10 cellular contexts compared by ENCODE assay signal in the genomic region with DNA sequence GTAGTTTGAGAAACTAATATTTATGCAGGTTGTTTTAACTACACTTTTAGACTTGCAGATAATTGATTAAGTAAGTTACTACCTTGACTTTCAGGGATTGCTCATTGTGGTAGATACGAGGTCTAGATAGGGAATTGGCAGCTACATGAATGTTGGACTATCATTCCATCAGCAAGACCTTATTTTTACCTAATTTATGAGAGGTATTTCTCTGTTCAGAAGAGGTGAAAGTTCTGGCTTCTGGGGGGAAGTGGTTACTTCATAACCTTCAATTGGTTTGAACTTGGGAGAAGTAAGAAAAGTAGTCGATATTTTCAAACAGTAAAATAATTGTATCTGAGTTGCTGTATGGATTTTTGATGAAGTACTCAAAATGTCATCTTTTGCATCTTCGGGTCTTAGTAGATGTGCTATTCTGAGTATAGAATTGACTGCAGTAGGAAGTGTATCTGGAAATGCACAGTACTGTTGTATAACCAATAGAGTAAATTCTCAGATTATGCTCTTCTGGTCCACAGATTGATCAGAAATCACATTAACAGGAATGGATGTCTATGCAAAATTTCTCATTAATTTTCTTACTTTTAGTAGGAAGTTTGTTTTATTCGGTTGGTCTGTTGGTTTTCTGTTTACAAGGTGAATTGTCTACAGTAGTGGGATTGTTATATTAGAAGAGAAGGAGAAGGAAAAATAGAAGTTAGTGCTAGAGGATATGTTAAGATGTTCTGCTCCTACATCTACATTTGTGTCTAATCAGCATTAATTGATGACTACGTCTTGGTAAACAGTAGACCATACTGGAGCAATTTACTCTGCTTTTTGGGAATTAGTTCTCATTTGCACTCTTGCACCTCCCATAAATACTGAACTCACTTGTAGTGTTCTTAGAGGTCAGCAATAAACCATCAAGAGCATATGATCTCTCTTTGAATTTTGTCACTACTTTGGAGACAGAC. TPM values are rescaled to one million over a fixed set of nuclear protein-coding genes. Genes with fewer than 3 reads are reported as not detected.
DNase-seq lines count a peak whose midpoint lies in the region; ATAC-seq, FAIRE-seq and TF ChIP-seq lines count a peak whose summit lies in the region.
"Had no signal": no experiment of that assay in that cellular context is flagged by ENCODE, and none has a peak within 500 bp of the region (broad histone marks: within the 10 kb centered on the region; RNA-seq: fewer than 3 reads in every experiment).

No MANE protein-coding gene starts in this region.

- peak overlapping the region; percentile 82 for H3K4me3 Mint-ChIP-seq in neural crest cell

- H3K4me1 Mint-ChIP-seq in neural crest cell, result peaks cover 35% of the 10 kb centered on the region

- H3K36me3 ChIP-seq in DOHH2 (ENCODE audit: control insufficient read depth, low read length), result peaks cover 31% of the 10 kb centered on the region
- no peaks in the 10 kb centered on the region for H3K36me3 ChIP-seq in MG63
- no peaks in the 10 kb centered on the region for H3K36me3 ChIP-seq in bronchial epithelial cell (ENCODE audit: control insufficient read depth, insufficient read depth, low read length)
- no peaks in the 10 kb centered on the region for H3K36me3 ChIP-seq in H7 (replicated peaks; ENCODE audit: control insufficient read depth, insufficient read depth, low read length)
- H3K36me3 ChIP-seq: thyroid gland had no signal

- no peaks in the 10 kb centered on the region for H3K9me3 Mint-ChIP-seq in neural crest cell

- H3K27me3 Mint-ChIP-seq in neural crest cell (ENCODE audit: low read depth), result no peaks in the 10 kb centered on the region

- H3K27me3 ChIP-seq in DOHH2 (ENCODE audit: control insufficient read depth, low read length), result no peaks in the 10 kb centered on the region
- no peaks in the 10 kb centered on the region for H3K27me3 ChIP-seq in MG63
- no peaks in the 10 kb centered on the region for H3K27me3 ChIP-seq in bronchial epithelial cell (ENCODE audit: control insufficient read depth, insufficient read depth, low read length)
- H3K27me3 ChIP-seq in H7 (ENCODE audit: control insufficient read depth, insufficient read depth, low read length), result peaks cover 4% of the 10 kb centered on the region; the same call in 1 of the 2 replicates
- H3K27me3 ChIP-seq: thyroid gland had no signal

- peaks cover 10% of the 10 kb centered on the region for H4K20me1 ChIP-seq in DOHH2 (ENCODE audit: control insufficient read depth, insufficient read depth, low read depth, low read length)

- FAIRE-seq in bronchial epithelial cell (lab: Jason Lieb, UNC), result no peak

- peaks cover 28% of the 10 kb centered on the region for H3K4me1 ChIP-seq in DOHH2 (ENCODE audit: control insufficient read depth, low read length)

- H3K9me3 ChIP-seq in DOHH2 (ENCODE audit: control insufficient read depth, insufficient read depth, low read length) (no peaks in the 10 kb centered on the region), MG63 (no peaks in the 10 kb centered on the region)
- H3K9me3 ChIP-seq: thyroid gland had no signal

- no peak overlapping the region for H3K27ac Mint-ChIP-seq in neural crest cell (ENCODE audit: unreplicated experiment)

- TF ChIP-seq CTCF in DOHH2 (IDR thresholded peaks at IDR 0.05; ENCODE audit: low read depth, low read length, poor library complexity, severe bottlenecking) (no peak), bronchial epithelial cell (IDR thresholded peaks at IDR 0.05; ENCODE audit: insufficient read depth, low read length, severe bottlenecking) (no peak), neural crest cell (conservative IDR thresholded peaks at IDR 0.05) (no peak)

- H3K4me3 ChIP-seq in DOHH2 (ENCODE audit: low read length) (peak overlapping the region; percentile 85), MG63 (peak overlapping the region; percentile 87), bronchial epithelial cell (ENCODE audit: low read depth, low read length) (peak overlapping the region; percentile 63), H7 (ENCODE audit: insufficient read depth, low read depth, low read length) (no peak overlapping the region)
- H3K4me3 ChIP-seq: thyroid gland had no signal

- no peaks in the 10 kb centered on the region for H3K9me2 ChIP-seq in DOHH2 (replicated peaks; ENCODE audit: control insufficient read depth, low read length)

- DNase-seq in MG63, result no peak
- DNase-seq in bronchial epithelial cell (ENCODE audit: low read depth), result peak; percentile 23
- no peak for DNase-seq in neural crest cell (ENCODE audit: low read depth, low spot score)
- no peak for DNase-seq in dedifferentiated amniotic fluid mesenchymal stem cell (ENCODE audit: extremely low spot score)
- no peak for DNase-seq in H7
- DNase-seq in NCI-H187 (lab: John Stamatoyannopoulos, UW), result no peak
- DNase-seq: occipital lobe, thyroid gland had no signal

- H3K36me3 Mint-ChIP-seq in neural crest cell (ENCODE audit: low read depth), result no peaks in the 10 kb centered on the region

- H3K4me2 ChIP-seq in DOHH2 (ENCODE audit: low read length), result peak overlapping the region; percentile 96

- H3F3A ChIP-seq in DOHH2 (ENCODE audit: control insufficient read depth, insufficient read depth), result no peaks in the 10 kb centered on the region

- peak overlapping the region; percentile 84 for H3K27ac ChIP-seq in DOHH2 (ENCODE audit: low read depth, low read length)

- H3K79me2 ChIP-seq in DOHH2 (ENCODE audit: control insufficient read depth, low read length), result peaks cover 75% of the 10 kb centered on the region

- no peak for ATAC-seq in GM19463 (IDR thresholded peaks at IDR 0.05; ENCODE audit: unreplicated experiment)

RNA-seq across cellular contexts. Expression of gene NFKB1, which starts 3.0 kb away (rescaled TPM):
- total RNA-seq in MG63 (2014; rRNA removed; shearing (Covaris generic); ENCODE audit: low replicate concordance), result 24.7 and 25.7 TPM in 2 replicates
- 19.0 and 24.1 TPM in 2 replicates for total RNA-seq in bronchial epithelial cell
- 19.1 and 24.6 TPM in 2 replicates for total RNA-seq in neural crest cell
- total RNA-seq in H7 (2014; rRNA removed; shearing (Covaris generic)), result 6.8 and 7.2 TPM in 2 replicates
